ENCODE assay signal across 30 cellular contexts in genomic region chr15:71473751-71474150, GRCh38.
"Had no signal": no experiment of that assay in that cellular context is flagged by ENCODE, and none has a peak within 500 bp of the region (broad histone marks: within the 10 kb centered on the region; RNA-seq: fewer than 3 reads in every experiment).

No MANE protein-coding gene starts in this region.

- H3K36me3 ChIP-seq: ascending aorta, cardiac muscle cell had no signal

- ATAC-seq: activated CD4-positive, alpha-beta T cell treated with anti-CD3 and anti-CD28 coated beads for 36 hours; activated CD4-positive, CD25-positive, alpha-beta regulatory T cell treated with anti-CD3 and anti-CD28 coated beads, Interleukin-2, amount 50 U/mL, for 24 hours; activated CD8-positive, alpha-beta memory T cell treated with anti-CD3 and anti-CD28 coated beads, Interleukin-2, amount 10 ng/mL, durations not matched to agents 7 days and 5 days; activated CD8-positive, alpha-beta T cell treated with anti-CD3 and anti-CD28 coated beads, Interleukin-2, amount 10 ng/mL, durations not matched to agents 7 days and 5 days; activated naive CD8-positive, alpha-beta T cell treated with anti-CD3 and anti-CD28 coated beads, Interleukin-2, amount 50 U/mL, for 24 hours; WTC11 had no signal

- H3K27me3 ChIP-seq: ascending aorta, cardiac muscle cell had no signal

- H3K9me3 ChIP-seq: ascending aorta had no signal

- DNase-seq: activated CD4-positive, alpha-beta memory T cell treated with anti-CD3 and anti-CD28 coated beads, Interleukin-2, amount 10 ng/mL, durations not matched to agents 7 days and 5 days; activated CD4-positive, alpha-beta T cell treated with anti-CD3 and anti-CD28 coated beads for 1 hour; activated CD4-positive, alpha-beta T cell treated with anti-CD3 and anti-CD28 coated beads for 36 hours; activated CD4-positive, alpha-beta T cell treated with anti-CD3 and anti-CD28 coated beads for 48 hours; activated CD4-positive, alpha-beta T cell treated with anti-CD3 and anti-CD28 coated beads, Interleukin-2, amount 10 ng/mL, durations not matched to agents 7 days and 5 days; activated CD4-positive, alpha-beta T cell treated with anti-CD3 and anti-CD28 coated beads, Interleukin-2, amount 50 U/mL, for 48 hours; activated CD4-positive, CD25-positive, alpha-beta regulatory T cell; activated CD8-positive, alpha-beta memory T cell treated with anti-CD3 and anti-CD28 coated beads for 24 hours; activated CD8-positive, alpha-beta memory T cell treated with anti-CD3 and anti-CD28 coated beads, Interleukin-2, amount 10 ng/mL, durations not matched to agents 7 days and 5 days; activated CD8-positive, alpha-beta memory T cell treated with anti-CD3 and anti-CD28 coated beads, Interleukin-2, amount 50 U/mL, for 48 hours; activated CD8-positive, alpha-beta T cell treated with anti-CD3 and anti-CD28 coated beads, Interleukin-2, amount 10 ng/mL, durations not matched to agents 7 days and 5 days; activated effector memory CD4-positive, alpha-beta T cell treated with Interleukin-2 at 50 U/mL for 16 hours; activated gamma-delta T cell; activated naive CD4-positive, alpha-beta T cell treated with anti-CD3 and anti-CD28 coated beads, Interleukin-2, amount 10 ng/mL, durations not matched to agents 7 days and 5 days; activated naive CD4-positive, alpha-beta T cell treated with Interleukin-2 at 50 U/mL for 16 hours; activated naive CD8-positive, alpha-beta T cell treated with anti-CD3 and anti-CD28 coated beads, Interleukin-2, amount 10 ng/mL, durations not matched to agents 7 days and 5 days; activated naive CD8-positive, alpha-beta T cell treated with anti-CD3 and anti-CD28 coated beads, Interleukin-2, amount 50 U/mL, for 24 hours; activated T-cell treated with anti-CD3 and anti-CD28 coated beads, Interleukin-2, amount 50 U/mL, for 24 hours; activated T-cell treated with anti-CD3 and anti-CD28 coated beads, Interleukin-2, amount 50 U/mL, for 48 hours; amygdala; anterior cingulate cortex; central memory CD4-positive, alpha-beta T cell; T-helper 1 cell; T-helper 2 cell; T-helper 9 cell had no signal

- H3K27ac ChIP-seq: ascending aorta, cardiac muscle cell, VCaP had no signal

- H3K4me3 ChIP-seq: ascending aorta, cardiac muscle cell had no signal
